ENCODE assay signal across 8 cellular contexts in genomic region chr3:197394464-197395321, GRCh38.
DNase-seq lines count a peak whose midpoint lies in the region; ATAC-seq, FAIRE-seq and TF ChIP-seq lines count a peak whose summit lies in the region.

No MANE protein-coding gene starts in this region.

- H3K27me3 Mint-ChIP-seq in activated T-cell treated with anti-CD3 and anti-CD28 coated beads, Interleukin-2, amount 50 U/mL, for 72 hours (ENCODE audit: low read depth): no peaks in the 10 kb centered on the region

- H2AFZ ChIP-seq in HepG2 (ENCODE audit: low read length): no peak overlapping the region
- H2AFZ ChIP-seq in Karpas-422 (ENCODE audit: low read length): no peak overlapping the region

- no peak for TF ChIP-seq RAD21 in HepG2 (CRISPR knock-in tag; IDR thresholded peaks at IDR 0.05)

- peaks cover 38% of the 10 kb centered on the region for H3K4me1 Mint-ChIP-seq in activated T-cell treated with anti-CD3 and anti-CD28 coated beads, Interleukin-2, amount 50 U/mL, for 72 hours (ENCODE audit: low read depth)

- TF ChIP-seq POLR2A in HepG2 (IDR thresholded peaks at IDR 0.05; ENCODE audit: insufficient read depth in 1 of 2, low read depth in 2 of 2, low read length in 2 of 2): no peak

- no peaks in the 10 kb centered on the region for H3K9me2 ChIP-seq in Karpas-422 (replicated peaks; ENCODE audit: insufficient read depth, low read length)

- no peaks in the 10 kb centered on the region for H3K79me2 ChIP-seq in HepG2 (ENCODE audit: insufficient read depth, low read length)
- H3K79me2 ChIP-seq in Karpas-422 (ENCODE audit: low read length): no peaks in the 10 kb centered on the region

- CTCF ChIA-PET in HepG2 (lab: Yijun Ruan, JAX; ENCODE audit: low intra/inter-chr PET ratio, low total read pairs): no interaction called here

- POLR2A ChIA-PET in HepG2 (lab: Yijun Ruan, JAX): interaction anchor here (0.6 to 1.5 kb wide), 2 partner anchors 31 to 97 kb away, joined by 3 to 5 read pairs; no protein-coding TSS in a partner anchor

- TF ChIP-seq CTCF in left ventricle myocardium inferior (IDR thresholded peaks at IDR 0.05; ENCODE audit: borderline replicate concordance) (no peak), HepG2 (CRISPR knock-in tag; IDR thresholded peaks at IDR 0.05) (no peak)

- in situ Hi-C loops in HepG2 (cut with HindIII; ENCODE audit: extremely low pct_ligation_motif_present, low pct_unique_long_range_greater_than_20kb): no loop called here

- H3K4me1 ChIP-seq in left ventricle myocardium inferior (peaks cover 29% of the 10 kb centered on the region), HepG2 (ENCODE audit: insufficient read depth, low read length) (peaks cover 15% of the 10 kb centered on the region), Karpas-422 (ENCODE audit: low read length) (no peaks in the 10 kb centered on the region)

- no peak for FAIRE-seq in HepG2 (lab: Jason Lieb, UNC)

- H3K9me3 ChIP-seq in left ventricle myocardium inferior (replicated peaks) (no peaks in the 10 kb centered on the region), HepG2 (ENCODE audit: low read length) (no peaks in the 10 kb centered on the region), Karpas-422 (ENCODE audit: low read length) (no peaks in the 10 kb centered on the region)

- H3K9me3 Mint-ChIP-seq in activated T-cell treated with anti-CD3 and anti-CD28 coated beads, Interleukin-2, amount 50 U/mL, for 72 hours: no peaks in the 10 kb centered on the region

- WGBS in HepG2 (ENCODE audit: low lambda C conversion rate): 93% methylated on average over 24 of the region's 25 CpGs

- no peaks in the 10 kb centered on the region for H4K20me1 ChIP-seq in HepG2 (ENCODE audit: insufficient read depth, low read length)
- H4K20me1 ChIP-seq in Karpas-422 (ENCODE audit: insufficient read depth, low read depth, low read length): no peaks in the 10 kb centered on the region

- H3K27ac ChIP-seq in left ventricle myocardium inferior (replicated peaks) (peak overlapping the region; percentile 76), HepG2 (ENCODE audit: extremely low read length, insufficient read depth, low read length) (no peak overlapping the region), Karpas-422 (ENCODE audit: low read length) (no peak overlapping the region)

- intact Hi-C loops in left ventricle myocardium inferior (cut with micrococcal nuclease): no loop called here
- intact Hi-C loops in HepG2 (cut with micrococcal nuclease; ENCODE audit: unreplicated experiment): no loop called here

- peak; percentile 71 to 75 for DNase-seq in activated T-cell treated with anti-CD3 and anti-CD28 coated beads, Interleukin-2, amount 50 U/mL, for 72 hours
- DNase-seq in left ventricle myocardium inferior: peak; percentile 64
- DNase-seq in stimulated activated CD4-positive, alpha-beta T cell treated with anti-CD3 and anti-CD28 coated beads, Interleukin-4, amount 100 ng/mL, for 48 hours (ENCODE audit: low read depth in 2 of 2): peak; percentile 16 to 52
- no peak for DNase-seq in HepG2 (ENCODE audit: low spot score)
- no peak for DNase-seq in occipital lobe (lab: John Stamatoyannopoulos, UW)
- DNase-seq in Karpas-422: no peak

- peak overlapping the region; percentile 13 to 62 for H3K4me3 Mint-ChIP-seq in activated T-cell treated with anti-CD3 and anti-CD28 coated beads, Interleukin-2, amount 50 U/mL, for 72 hours

- no peak overlapping the region for H3K4me2 ChIP-seq in HepG2 (ENCODE audit: low read depth, low read length)
- H3K4me2 ChIP-seq in Karpas-422 (ENCODE audit: low read depth, low read length, poor library complexity, severe bottlenecking): no peak overlapping the region

- H3K4me3 ChIP-seq in left ventricle myocardium inferior (no peak overlapping the region), HepG2 (replicated peaks in 1 of 3; ENCODE audit: insufficient read depth in 1 of 3, low read depth in 2 of 3, low read length in 3 of 3) (no peak overlapping the region), Karpas-422 (ENCODE audit: low read length) (no peak overlapping the region)

- BruUV-seq in HepG2 (replicated peaks; lab: Mats Ljungman, UMichigan): no TSS peak

- no peaks in the 10 kb centered on the region for H3K27me3 ChIP-seq in left ventricle myocardium inferior (ENCODE audit: low read depth)
- no peaks in the 10 kb centered on the region for H3K27me3 ChIP-seq in HepG2 (ENCODE audit: control insufficient read depth in 1 of 2, insufficient read depth in 2 of 2, low read length in 2 of 2)
- no peaks in the 10 kb centered on the region for H3K27me3 ChIP-seq in Karpas-422 (ENCODE audit: low read length)

- peak overlapping the region; percentile 31 for H3K27ac Mint-ChIP-seq in activated T-cell treated with anti-CD3 and anti-CD28 coated beads, Interleukin-2, amount 50 U/mL, for 72 hours

- H3K36me3 Mint-ChIP-seq in activated T-cell treated with anti-CD3 and anti-CD28 coated beads, Interleukin-2, amount 50 U/mL, for 72 hours (ENCODE audit: insufficient read depth in 2 of 2): no peaks in the 10 kb centered on the region

- H3K36me3 ChIP-seq in left ventricle myocardium inferior: no peaks in the 10 kb centered on the region
- H3K36me3 ChIP-seq in HepG2 (replicated peaks in 1 of 2; ENCODE audit: control insufficient read depth in 1 of 2, insufficient read depth in 2 of 2, low read length in 2 of 2): no peaks in the 10 kb centered on the region
- no peaks in the 10 kb centered on the region for H3K36me3 ChIP-seq in Karpas-422 (ENCODE audit: insufficient read depth, low read length)

- TF ChIP-seq EP300 in HepG2 (IDR thresholded peaks at IDR 0.05; ENCODE audit: low read depth in 2 of 2, low read length in 2 of 2) (no peak), HepG2 (CRISPR knock-in tag; IDR thresholded peaks at IDR 0.05; ENCODE audit: borderline replicate concordance) (no peak)

- no peak overlapping the region for H3K9ac ChIP-seq in HepG2 (ENCODE audit: insufficient read depth, low read depth, low read length)
- no peak overlapping the region for H3K9ac ChIP-seq in Karpas-422 (ENCODE audit: low read length)

- ATAC-seq in GM18520 (IDR thresholded peaks at IDR 0.05; ENCODE audit: unreplicated experiment) (peak; percentile 97), HG03342 (IDR thresholded peaks at IDR 0.05; ENCODE audit: unreplicated experiment) (peak; percentile 96), HepG2 (no peak)
- peak; percentile 94 to 99 for ATAC-seq in activated T-cell treated with anti-CD3 and anti-CD28 coated beads, Interleukin-2, amount 50 U/mL, for 72 hours (replicated peaks in 1 of 2)

TF ChIP-seq in HepG2, 621 proteins besides CTCF, POLR2A, EP300 and RAD21:
- TF ChIP-seq SNAI1 (CRISPR knock-in tag; IDR thresholded peaks at IDR 0.05; ENCODE audit: borderline replicate concordance): no peak
- TF ChIP-seq ZBTB42 (CRISPR knock-in tag; IDR thresholded peaks at IDR 0.05): no peak

Comparison
In these comparisons a context has a peak if more than half of its experiments do, and no peak if none do; other contexts are left out.
1. DNase-seq: peak in activated T-cell treated with anti-CD3 and anti-CD28 coated beads, Interleukin-2, amount 50 U/mL, for 72 hours (2 of 2), left ventricle myocardium inferior (single experiment) and stimulated activated CD4-positive, alpha-beta T cell treated with anti-CD3 and anti-CD28 coated beads, Interleukin-4, amount 100 ng/mL, for 48 hours (2 of 2); none in HepG2 (single experiment), occipital lobe (single experiment) and Karpas-422 (single experiment).